In genomic region chr7:845731-846130, GRCh38 we compare ENCODE assay signal across 29 cellular contexts.
"Had no signal": no experiment of that assay in that cellular context is flagged by ENCODE, and none has a peak within 500 bp of the region (broad histone marks: within the 10 kb centered on the region; RNA-seq: fewer than 3 reads in every experiment).

No MANE protein-coding gene starts in this region.

- H3K27me3 ChIP-seq: heart left ventricle, hepatocyte, neutrophil, suprapubic skin, transverse colon, upper lobe of right lung, uterus had no signal

- H3K27ac ChIP-seq: heart left ventricle, hepatocyte, neutrophil, parathyroid adenoma, suprapubic skin, transverse colon, upper lobe of right lung, uterus had no signal

- ATAC-seq: heart left ventricle; left lobe of liver; mucosa of descending colon; natural killer cell treated with Interleukin-12 subunit alpha and Interleukin-12 subunit beta and Interleukin-15 and Interleukin-18, amount 100 ng/mL, for 72 hours; sciatic nerve; stimulated activated naive CD8-positive, alpha-beta T cell treated with anti-CD3 and anti-CD28 coated beads, Interleukin-15, amount 100 ng/mL, for 72 hours; upper lobe of right lung had no signal

- DNase-seq: dermis blood vessel endothelial cell; effector memory CD4-positive, alpha-beta T cell; erythroblast; kidney; mesenchymal stem cell; naive B cell; stimulated activated CD4-positive, alpha-beta T cell treated with anti-CD3 and anti-CD28 coated beads, Interleukin-12 subunit alpha, Interleukin-12 subunit beta, amount 100 ng/mL, for 4 hours; stimulated activated CD4-positive, alpha-beta T cell treated with anti-CD3 and anti-CD28 coated beads, Interleukin-1b, Interleukin-23, amount 100 ng/mL, for 48 hours; stimulated activated CD4-positive, alpha-beta T cell treated with anti-CD3 and anti-CD28 coated beads, Interleukin-4, amount 100 ng/mL, for 1 hour; stimulated activated CD8-positive, alpha-beta memory T cell treated with anti-CD3 and anti-CD28 coated beads, Interleukin-4, amount 100 ng/mL, for 48 hours; stimulated activated naive CD4-positive, alpha-beta T cell; stimulated activated naive CD8-positive, alpha-beta T cell treated with anti-CD3 and anti-CD28 coated beads, Interleukin-15, amount 100 ng/mL, for 72 hours; transverse colon; upper lobe of right lung; uterus had no signal

- H3K4me3 Mint-ChIP-seq: mesothelial cell of epicardium; natural killer cell treated with Interleukin-12 subunit alpha and Interleukin-12 subunit beta and Interleukin-15 and Interleukin-18, amount 100 ng/mL, for 72 hours; neural crest cell; stimulated activated naive CD8-positive, alpha-beta T cell treated with anti-CD3 and anti-CD28 coated beads, Interleukin-15, amount 100 ng/mL, for 72 hours had no signal

- H3K27me3 Mint-ChIP-seq: naive B cell; natural killer cell treated with Interleukin-12 subunit alpha and Interleukin-12 subunit beta and Interleukin-15 and Interleukin-18, amount 100 ng/mL, for 72 hours; progenitor cell of endocrine pancreas; stimulated activated naive CD8-positive, alpha-beta T cell treated with anti-CD3 and anti-CD28 coated beads, Interleukin-15, amount 100 ng/mL, for 72 hours had no signal

- H3K36me3 ChIP-seq: neutrophil, uterus had no signal

- H3K27ac Mint-ChIP-seq: mesothelial cell of epicardium; natural killer cell treated with Interleukin-12 subunit alpha and Interleukin-12 subunit beta and Interleukin-15 and Interleukin-18, amount 100 ng/mL, for 72 hours; stimulated activated naive CD8-positive, alpha-beta T cell treated with anti-CD3 and anti-CD28 coated beads, Interleukin-15, amount 100 ng/mL, for 72 hours had no signal

- H3K4me3 ChIP-seq: coronary artery, heart left ventricle, hepatocyte, mucosa of descending colon, smooth muscle cell, suprapubic skin, transverse colon, upper lobe of right lung, uterus had no signal

- H3K9me3 ChIP-seq: heart left ventricle, mucosa of descending colon, neutrophil, suprapubic skin, transverse colon, upper lobe of right lung, uterus had no signal

- H3K4me1 ChIP-seq: parathyroid adenoma, upper lobe of right lung had no signal

- H3K4me1 Mint-ChIP-seq: mesothelial cell of epicardium; stimulated activated naive CD8-positive, alpha-beta T cell treated with anti-CD3 and anti-CD28 coated beads, Interleukin-15, amount 100 ng/mL, for 72 hours had no signal

- H3K36me3 Mint-ChIP-seq: natural killer cell treated with Interleukin-12 subunit alpha and Interleukin-12 subunit beta and Interleukin-15 and Interleukin-18, amount 100 ng/mL, for 72 hours had no signal
